In genomic region chr19:13835791-13836723, GRCh38 we compare ENCODE assay signal across 9 cellular contexts. TPM values are rescaled to one million over a fixed set of nuclear protein-coding genes. Genes with fewer than 3 reads are reported as not detected.
DNase-seq lines count a peak whose midpoint lies in the region; ATAC-seq and TF ChIP-seq lines count a peak whose summit lies in the region.
"Had no signal": no experiment of that assay in that cellular context is flagged by ENCODE, and none has a peak within 500 bp of the region (broad histone marks: within the 10 kb centered on the region; RNA-seq: fewer than 3 reads in every experiment).

No MANE protein-coding gene starts in this region.

- H3K4me3 Mint-ChIP-seq in Calu3 (ENCODE audit: low read depth, unreplicated experiment) (peak overlapping the region; percentile 50), osteocyte (ENCODE audit: unreplicated experiment) (peak overlapping the region; percentile 47), WTC11 (no peak overlapping the region)

- no peaks in the 10 kb centered on the region for H3K9me2 ChIP-seq in PC-3 (replicated peaks; ENCODE audit: low read length)

- H3K79me2 ChIP-seq in PC-3 (ENCODE audit: low read length), result peaks cover 55% of the 10 kb centered on the region

- no TSS peak for BruUV-seq in Calu3 (replicated peaks; lab: Mats Ljungman, UMichigan)
- no TSS peak for BruUV-seq in PC-3 (replicated peaks; lab: Mats Ljungman, UMichigan)

- H3K4me1 Mint-ChIP-seq in Calu3 (ENCODE audit: low read depth, unreplicated experiment), result peaks cover 8% of the 10 kb centered on the region
- peaks cover 72% of the 10 kb centered on the region for H3K4me1 Mint-ChIP-seq in osteocyte (ENCODE audit: unreplicated experiment)
- peaks cover 25% of the 10 kb centered on the region for H3K4me1 Mint-ChIP-seq in WTC11

- peaks cover 35% of the 10 kb centered on the region for H4K20me1 ChIP-seq in PC-3 (ENCODE audit: low read length)

- POLR2A ChIA-PET in PC-3 (lab: Charles Lee; ENCODE audit: unreplicated experiment), result interaction anchor here (0.6 to 1.4 kb wide), 6 partner anchors 10 to 1643 kb away, joined by 3 to 7 read pairs (median 4); no protein-coding TSS in a partner anchor
- POLR2A ChIA-PET in WTC11 (lab: Charles Lee), result interaction anchor here (0.7 to 1.7 kb wide), 2 partner anchors 26 to 35 kb away, joined by 4 read pairs; no protein-coding TSS in a partner anchor

- DNase-seq in Calu3, result no peak
- DNase-seq in PC-3, result no peak
- DNase-seq in osteocyte (ENCODE audit: extremely low spot score, unreplicated experiment), result no peak
- DNase-seq in kidney tubule cell (ENCODE audit: low spot score), result no peak
- DNase-seq in stimulated activated CD4-positive, alpha-beta T cell treated with anti-CD3 and anti-CD28 coated beads, Interleukin-4, amount 100 ng/mL, for 4 hours, result no peak
- no peak for DNase-seq in WTC11 (ENCODE audit: low spot score)

- no peak for ATAC-seq in PC-3
- no peak for ATAC-seq in HG03175 (IDR thresholded peaks at IDR 0.05; ENCODE audit: unreplicated experiment)
- no peak for ATAC-seq in WTC11
- ATAC-seq: body of pancreas had no signal

- H3K9me3 Mint-ChIP-seq in Calu3 (ENCODE audit: low read depth, unreplicated experiment), result no peaks in the 10 kb centered on the region
- no peaks in the 10 kb centered on the region for H3K9me3 Mint-ChIP-seq in osteocyte (ENCODE audit: unreplicated experiment)
- H3K9me3 Mint-ChIP-seq in WTC11, result no peaks in the 10 kb centered on the region

- CTCF ChIA-PET in Calu3 (lab: Charles Lee) (interaction anchor here (0.5 to 1.2 kb wide), 6 partner anchors 19 to 288 kb away, joined by 3 to 9 read pairs (median 4); no protein-coding TSS in a partner anchor), PC-3 (lab: Charles Lee) (interaction anchor here (0.6 to 2.9 kb wide), 2 partner anchors 26 to 52 kb away, joined by 8 to 17 read pairs; no protein-coding TSS in a partner anchor), WTC11 (lab: Charles Lee) (interaction anchor here (0.8 to 3.0 kb wide), 6 partner anchors 8 to 62 kb away, joined by 3 to 24 read pairs (median 8); partner anchors contain the start of gene C19orf53)

- no peak overlapping the region for H3K4me3 ChIP-seq in PC-3 (ENCODE audit: low read length)
- peak overlapping the region in 1 of 2 donors; percentile 32 for H3K4me3 ChIP-seq in duodenal mucosa (ENCODE audit: low read depth in 1 of 2, low read length in 2 of 2)
- H3K4me3 ChIP-seq: body of pancreas had no signal

- H3K9ac ChIP-seq in PC-3 (ENCODE audit: low read length), result peak overlapping the region; percentile 56
- H3K9ac ChIP-seq in duodenal mucosa (ENCODE audit: low read depth in 1 of 2, low read length in 2 of 2), result peak overlapping the region in 1 of 2 donors; percentile 18

- intact Hi-C loops in Calu3 (cut with micrococcal nuclease; ENCODE audit: unreplicated experiment), result no loop called here
- intact Hi-C loops in PC-3 (cut with micrococcal nuclease), result loop anchor here (2.0 to 10.0 kb wide), 2 partner anchors 15 to 671 kb away; no protein-coding TSS in a partner anchor

- H3K27ac Mint-ChIP-seq in Calu3 (ENCODE audit: unreplicated experiment) (peak overlapping the region; percentile 68), osteocyte (ENCODE audit: unreplicated experiment) (peak overlapping the region; percentile 91), WTC11 (no peak overlapping the region)

- H3K9me3 ChIP-seq in PC-3 (ENCODE audit: low read length) (no peaks in the 10 kb centered on the region), duodenal mucosa (ENCODE audit: control insufficient read depth in 1 of 2, low read length in 2 of 2) (no peaks in the 10 kb centered on the region)
- H3K9me3 ChIP-seq: body of pancreas had no signal

- no peaks in the 10 kb centered on the region for H3K27me3 ChIP-seq in PC-3 (ENCODE audit: low read length)
- H3K27me3 ChIP-seq in duodenal mucosa (ENCODE audit: control insufficient read depth in 1 of 2, insufficient read depth in 2 of 2, low read length in 2 of 2), result no peaks in the 10 kb centered on the region
- H3K27me3 ChIP-seq: body of pancreas had no signal

- H3K36me3 Mint-ChIP-seq in Calu3 (ENCODE audit: insufficient read depth, unreplicated experiment) (peaks cover 96% of the 10 kb centered on the region), osteocyte (ENCODE audit: unreplicated experiment) (peaks cover 39% of the 10 kb centered on the region), WTC11 (no peaks in the 10 kb centered on the region)

- H3K36me3 ChIP-seq in PC-3 (ENCODE audit: low read depth, low read length) (peaks cover 32% of the 10 kb centered on the region), duodenal mucosa (ENCODE audit: control insufficient read depth in 1 of 2, insufficient read depth in 2 of 2, low read length in 2 of 2) (peaks cover 0 to 9% of the 10 kb centered on the region in 2 donors)

- H3K27ac ChIP-seq in PC-3 (ENCODE audit: low read length), result peak overlapping the region; percentile 83
- H3K27ac ChIP-seq in duodenal mucosa (ENCODE audit: low read depth, low read length), result peak overlapping the region; percentile 58

- peak overlapping the region; percentile 18 for H3K4me2 ChIP-seq in PC-3 (ENCODE audit: low read length)

- H3K4me1 ChIP-seq in PC-3 (ENCODE audit: insufficient read depth, low read length), result peaks cover 68% of the 10 kb centered on the region
- H3K4me1 ChIP-seq in duodenal mucosa (ENCODE audit: control insufficient read depth in 1 of 2, insufficient read depth in 2 of 2, low read length in 2 of 2), result peaks cover 38 to 64% of the 10 kb centered on the region in 2 donors

- no peak for TF ChIP-seq CTCF in Calu3 (IDR thresholded peaks at IDR 0.05; ENCODE audit: unreplicated experiment)
- TF ChIP-seq CTCF in PC-3 (conservative IDR thresholded peaks at IDR 0.05; ENCODE audit: low read depth, low read length), result no peak
- no peak for TF ChIP-seq CTCF in osteocyte (IDR thresholded peaks at IDR 0.05)
- no peak for TF ChIP-seq CTCF in WTC11 (IDR thresholded peaks at IDR 0.05)

- H3F3A ChIP-seq in PC-3 (ENCODE audit: low read length, unreplicated experiment), result peaks cover 31% of the 10 kb centered on the region

- H3K27me3 Mint-ChIP-seq in Calu3 (ENCODE audit: unreplicated experiment) (no peaks in the 10 kb centered on the region), osteocyte (ENCODE audit: unreplicated experiment) (no peaks in the 10 kb centered on the region), WTC11 (ENCODE audit: low read depth) (no peaks in the 10 kb centered on the region)

- no peak overlapping the region for H2AFZ ChIP-seq in PC-3 (ENCODE audit: low read length)

TF ChIP-seq in WTC11, 78 proteins besides CTCF, POLR2A, EP300 and RAD21 (continues in another document):
- TF ChIP-seq TEAD4 (CRISPR knock-in tag; IDR thresholded peaks at IDR 0.05) (no peak), ZNF425 (CRISPR knock-in tag; conservative IDR thresholded peaks at IDR 0.05) (no peak), ARID4B (CRISPR knock-in tag; IDR thresholded peaks at IDR 0.05; ENCODE audit: borderline replicate concordance) (no peak), ZNF138 (CRISPR knock-in tag; conservative IDR thresholded peaks at IDR 0.05) (no peak)

RNA-seq across cellular contexts. Expression of gene ZSWIM4, which starts 40.8 kb away (rescaled TPM):
- total RNA-seq in Calu3 (2022) (10.7 and 11.5 TPM in 2 replicates), PC-3 (2014; rRNA removed) (8.0 and 11.4 TPM in 2 replicates), osteocyte (14.0 and 15.1 TPM in 2 replicates), WTC11 (2021) (33.4 to 35.5 TPM (median 34.2 TPM) in 3 replicates)

RNA-seq across cellular contexts. Expression of gene NANOS3, which starts 40.9 kb away (rescaled TPM):
- total RNA-seq in Calu3 (2022) (1.2 TPM in 1 of 2 replicates, not detected in the other), PC-3 (2014; rRNA removed) (1.7 TPM in 1 of 2 replicates, not detected in the other), osteocyte (1.1 and 3.5 TPM in 2 replicates), WTC11 (2021) (0.66 to 1.1 TPM (median 0.71 TPM) in 3 replicates)
- total RNA-seq: body of pancreas had no signal
